ENCODE assay signal across 8 cellular contexts in the genomic region with DNA sequence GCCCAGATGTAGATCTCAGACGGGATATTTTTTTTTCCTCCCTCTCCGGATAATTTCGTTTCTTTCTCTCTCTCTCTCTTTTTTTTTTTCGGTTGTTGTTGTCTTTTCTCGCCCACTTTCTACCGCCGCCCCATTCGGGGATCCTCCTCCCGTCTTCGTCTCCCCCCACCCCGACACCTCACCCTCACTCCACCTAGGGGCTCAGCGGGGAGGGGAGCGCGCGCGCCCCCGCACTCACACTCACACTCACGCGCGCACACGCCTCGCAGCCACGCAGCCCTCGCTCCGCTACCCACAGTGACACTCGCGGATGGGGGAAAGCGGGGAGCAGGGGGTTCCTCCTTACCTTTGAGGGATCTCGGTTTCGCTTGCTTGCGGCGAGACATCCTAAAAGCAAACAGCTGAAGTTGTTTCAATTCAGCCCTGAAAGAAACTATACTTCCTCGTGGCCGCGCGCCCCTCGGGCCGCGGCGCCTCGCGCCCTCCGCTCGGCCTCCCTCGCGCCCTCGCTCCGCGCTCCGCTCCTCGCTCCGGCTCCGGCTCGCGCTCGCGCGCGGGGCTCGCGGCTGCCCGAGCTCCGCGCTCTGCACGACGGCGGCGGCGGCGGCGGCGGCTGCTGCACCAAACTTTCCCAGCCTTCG. TPM values are rescaled to one million over a fixed set of nuclear protein-coding genes. Genes with fewer than 3 reads are reported as not detected.
DNase-seq lines count a peak whose midpoint lies in the region; ATAC-seq, FAIRE-seq and TF ChIP-seq lines count a peak whose summit lies in the region.

No MANE protein-coding gene starts in this region.

- POLR2A ChIA-PET in SK-N-SH (lab: Yijun Ruan, JAX): no interaction called here

- no peaks in the 10 kb centered on the region for H3K9me2 ChIP-seq in SK-N-SH

- H2AFZ ChIP-seq in SK-N-SH (ENCODE audit: low read depth): peak overlapping the region; percentile 97

- no peaks in the 10 kb centered on the region; a peak in 2 of 4 replicates for H3K4me1 ChIP-seq in SK-N-SH (ENCODE audit: control insufficient read depth in 1 of 2, insufficient read depth in 2 of 2, low read depth in 1 of 2, low read length in 1 of 2)
- H3K4me1 ChIP-seq in duodenal mucosa (ENCODE audit: control insufficient read depth in 1 of 2, insufficient read depth in 2 of 2, low read length in 2 of 2): peaks cover 0 to 8% of the 10 kb centered on the region in 2 donors
- peaks cover 9% of the 10 kb centered on the region for H3K4me1 ChIP-seq in lower lobe of right lung
- peaks cover 0 to 33% (median 20%) of the 10 kb centered on the region in 5 donors for H3K4me1 ChIP-seq in subcutaneous abdominal adipose tissue (ENCODE audit: control insufficient read depth in 5 of 5, insufficient read depth in 5 of 5, low read length in 5 of 5)

- H3K27ac ChIP-seq in SK-N-SH (ENCODE audit: low read depth in 2 of 2, low read length in 1 of 2): peak overlapping the region; percentile 78 to 88
- H3K27ac ChIP-seq in duodenal mucosa (ENCODE audit: low read depth, low read length): no peak overlapping the region
- peak overlapping the region; percentile 82 for H3K27ac ChIP-seq in lower lobe of right lung
- peak overlapping the region; percentile 93 for H3K27ac ChIP-seq in subcutaneous abdominal adipose tissue (ENCODE audit: low read depth, low read length)

- peaks cover 21% of the 10 kb centered on the region; the same call in 1 of the 2 replicates for H3K79me2 ChIP-seq in SK-N-SH (ENCODE audit: insufficient read depth)

- no peaks in the 10 kb centered on the region for H3K36me3 ChIP-seq in SK-N-SH (replicated peaks in 1 of 2; ENCODE audit: control insufficient read depth in 1 of 2, insufficient read depth in 2 of 2, low read length in 1 of 2)
- no peaks in the 10 kb centered on the region for H3K36me3 ChIP-seq in duodenal mucosa (ENCODE audit: control insufficient read depth in 1 of 2, insufficient read depth in 2 of 2, low read length in 2 of 2)
- no peaks in the 10 kb centered on the region for H3K36me3 ChIP-seq in lower lobe of right lung
- H3K36me3 ChIP-seq in subcutaneous abdominal adipose tissue (ENCODE audit: control insufficient read depth in 5 of 5, insufficient read depth in 5 of 5, low read length in 5 of 5): no peaks in the 10 kb centered on the region

- FAIRE-seq in RCC 7860 (lab: Jason Lieb, UNC): no peak

- H4K20me1 ChIP-seq in SK-N-SH (ENCODE audit: insufficient read depth): no peaks in the 10 kb centered on the region

- under 1% methylated on average over 67 of the region's 73 CpGs for WGBS in SK-N-SH (ENCODE audit: low lambda C conversion rate)

- no peak for TF ChIP-seq EP300 in SK-N-SH (IDR thresholded peaks at IDR 0.05; ENCODE audit: borderline replicate concordance in 1 of 2, low read depth in 1 of 2, low read length in 1 of 2)

- H3K27me3 ChIP-seq in SK-N-SH (ENCODE audit: insufficient read depth): no peaks in the 10 kb centered on the region; the same call in 1 of the 2 replicates
- H3K27me3 ChIP-seq in duodenal mucosa (ENCODE audit: control insufficient read depth in 1 of 2, insufficient read depth in 2 of 2, low read length in 2 of 2): peaks cover 25 to 68% of the 10 kb centered on the region in 2 donors
- peaks cover 18% of the 10 kb centered on the region for H3K27me3 ChIP-seq in lower lobe of right lung (ENCODE audit: low read depth)
- no peaks in the 10 kb centered on the region for H3K27me3 ChIP-seq in subcutaneous abdominal adipose tissue (ENCODE audit: control insufficient read depth in 5 of 5, insufficient read depth in 4 of 5, low read length in 5 of 5)

- H3K9ac ChIP-seq in SK-N-SH (peak overlapping the region; percentile 85), duodenal mucosa (ENCODE audit: low read depth in 1 of 2, low read length in 2 of 2) (peak overlapping the region in 1 of 2 donors; percentile 14), subcutaneous abdominal adipose tissue (ENCODE audit: low read length in 5 of 5) (peak overlapping the region; percentile 63 to 82 (median 77))

- ATAC-seq in GM21515 (IDR thresholded peaks at IDR 0.05; ENCODE audit: unreplicated experiment): peak; percentile 54
- peak; percentile 65 to 67 for ATAC-seq in lower lobe of right lung

- peak overlapping the region; percentile 80 to 94 for H3K4me3 ChIP-seq in SK-N-SH (ENCODE audit: low read depth in 2 of 2, low read length in 1 of 2)
- peak overlapping the region; percentile 69 to 73 for H3K4me3 ChIP-seq in duodenal mucosa (ENCODE audit: low read depth in 1 of 2, low read length in 2 of 2)
- peak overlapping the region; percentile 78 for H3K4me3 ChIP-seq in lower lobe of right lung
- peak overlapping the region; percentile 83 to 91 (median 87) for H3K4me3 ChIP-seq in subcutaneous abdominal adipose tissue (ENCODE audit: low read depth in 1 of 5, low read length in 5 of 5)

- DNase-seq in EH (ENCODE audit: low read depth) (peak; percentile 43), SK-N-SH (peak; percentile 72), lower lobe of right lung (peak; percentile 46), NCI-H2107 treated with DMSO at 0.1 percent for 48 hours (lab: John Stamatoyannopoulos, UW; ENCODE audit: unreplicated experiment) (no peak), RCC 7860 (ENCODE audit: low spot score) (no peak)

- intact Hi-C loops in lower lobe of right lung (cut with DNase I): no loop called here

- H3K9me3 ChIP-seq in SK-N-SH (no peaks in the 10 kb centered on the region), duodenal mucosa (ENCODE audit: control insufficient read depth in 1 of 2, low read length in 2 of 2) (no peaks in the 10 kb centered on the region), lower lobe of right lung (no peaks in the 10 kb centered on the region), subcutaneous abdominal adipose tissue (ENCODE audit: control insufficient read depth in 5 of 5, low read length in 5 of 5) (no peaks in the 10 kb centered on the region)

- TF ChIP-seq RAD21 in SK-N-SH (IDR thresholded peaks at IDR 0.05; ENCODE audit: low read length): no peak

- CTCF ChIA-PET in SK-N-SH (lab: Yijun Ruan, JAX): interaction anchor here (0.7 to 0.9 kb wide), 2 partner anchors 67 to 839 kb away, joined by 3 to 4 read pairs; no protein-coding TSS in a partner anchor

- peaks cover 15% of the 10 kb centered on the region for H3F3A ChIP-seq in SK-N-SH (replicated peaks; ENCODE audit: insufficient read depth)

- peak overlapping the region; percentile 86 for H3K4me2 ChIP-seq in SK-N-SH

- TF ChIP-seq CTCF in SK-N-SH (IDR thresholded peaks at IDR 0.05) (0 out of 2 replicates have a peak, but pooled peaks have one; percentile 7), lower lobe of right lung (IDR thresholded peaks at IDR 0.05) (no peak)

TF ChIP-seq in SK-N-SH, 30 proteins besides CTCF, POLR2A, EP300 and RAD21:
- 0 out of 2 replicates have a peak, but pooled peaks have one; percentile 32 for TF ChIP-seq MXI1 (IDR thresholded peaks at IDR 0.05; ENCODE audit: low read depth, low read length)
- TF ChIP-seq MEF2A (IDR thresholded peaks at IDR 0.05; ENCODE audit: borderline replicate concordance, low read depth): no peak
- TF ChIP-seq, protein P1, sequence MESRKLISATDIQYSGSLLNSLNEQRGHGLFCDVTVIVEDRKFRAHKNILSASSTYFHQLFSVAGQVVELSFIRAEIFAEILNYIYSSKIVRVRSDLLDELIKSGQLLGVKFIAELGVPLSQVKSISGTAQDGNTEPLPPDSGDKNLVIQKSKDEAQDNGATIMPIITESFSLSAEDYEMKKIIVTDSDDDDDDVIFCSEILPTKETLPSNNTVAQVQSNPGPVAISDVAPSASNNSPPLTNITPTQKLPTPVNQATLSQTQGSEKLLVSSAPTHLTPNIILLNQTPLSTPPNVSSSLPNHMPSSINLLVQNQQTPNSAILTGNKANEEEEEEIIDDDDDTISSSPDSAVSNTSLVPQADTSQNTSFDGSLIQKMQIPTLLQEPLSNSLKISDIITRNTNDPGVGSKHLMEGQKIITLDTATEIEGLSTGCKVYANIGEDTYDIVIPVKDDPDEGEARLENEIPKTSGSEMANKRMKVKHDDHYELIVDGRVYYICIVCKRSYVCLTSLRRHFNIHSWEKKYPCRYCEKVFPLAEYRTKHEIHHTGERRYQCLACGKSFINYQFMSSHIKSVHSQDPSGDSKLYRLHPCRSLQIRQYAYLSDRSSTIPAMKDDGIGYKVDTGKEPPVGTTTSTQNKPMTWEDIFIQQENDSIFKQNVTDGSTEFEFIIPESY (IDR thresholded peaks at IDR 0.05; ENCODE audit: borderline replicate concordance, low read depth): no peak
- TF ChIP-seq, protein P2, sequence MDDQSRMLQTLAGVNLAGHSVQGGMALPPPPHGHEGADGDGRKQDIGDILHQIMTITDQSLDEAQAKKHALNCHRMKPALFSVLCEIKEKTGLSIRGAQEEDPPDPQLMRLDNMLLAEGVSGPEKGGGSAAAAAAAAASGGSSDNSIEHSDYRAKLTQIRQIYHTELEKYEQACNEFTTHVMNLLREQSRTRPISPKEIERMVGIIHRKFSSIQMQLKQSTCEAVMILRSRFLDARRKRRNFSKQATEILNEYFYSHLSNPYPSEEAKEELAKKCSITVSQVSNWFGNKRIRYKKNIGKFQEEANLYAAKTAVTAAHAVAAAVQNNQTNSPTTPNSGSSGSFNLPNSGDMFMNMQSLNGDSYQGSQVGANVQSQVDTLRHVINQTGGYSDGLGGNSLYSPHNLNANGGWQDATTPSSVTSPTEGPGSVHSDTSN (IDR thresholded peaks at IDR 0.05): no peak
- no peak for TF ChIP-seq JUND (IDR thresholded peaks at IDR 0.05)
- no peak for TF ChIP-seq GABPA (IDR thresholded peaks at IDR 0.05; ENCODE audit: low read depth)
- TF ChIP-seq, protein P3, sequence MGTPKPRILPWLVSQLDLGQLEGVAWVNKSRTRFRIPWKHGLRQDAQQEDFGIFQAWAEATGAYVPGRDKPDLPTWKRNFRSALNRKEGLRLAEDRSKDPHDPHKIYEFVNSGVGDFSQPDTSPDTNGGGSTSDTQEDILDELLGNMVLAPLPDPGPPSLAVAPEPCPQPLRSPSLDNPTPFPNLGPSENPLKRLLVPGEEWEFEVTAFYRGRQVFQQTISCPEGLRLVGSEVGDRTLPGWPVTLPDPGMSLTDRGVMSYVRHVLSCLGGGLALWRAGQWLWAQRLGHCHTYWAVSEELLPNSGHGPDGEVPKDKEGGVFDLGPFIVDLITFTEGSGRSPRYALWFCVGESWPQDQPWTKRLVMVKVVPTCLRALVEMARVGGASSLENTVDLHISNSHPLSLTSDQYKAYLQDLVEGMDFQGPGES (IDR thresholded peaks at IDR 0.05; ENCODE audit: low read depth, low read length): no peak
- peak; percentile 11; the same call in 1 of the 2 replicates for TF ChIP-seq TAF1 (IDR thresholded peaks at IDR 0.05; ENCODE audit: borderline replicate concordance, low read depth, low read length)
- no peak for TF ChIP-seq RXRA (IDR thresholded peaks at IDR 0.05; ENCODE audit: borderline replicate concordance, low read depth)
TF ChIP-seq in SK-N-SH: peak in this region for 2.

RNA-seq across cellular contexts. Expression of a gene that starts 1.3 kb away (rescaled TPM):
- polyA plus RNA-seq in SK-N-SH (2012; rRNA removed): 14.1 and 17.8 TPM in 2 replicates
- 13.7 and 15.0 TPM in 2 replicates for polyA plus RNA-seq in SK-N-SH (2012; cell fraction: cytosol; rRNA removed)
- 18.3 and 37.6 TPM in 2 replicates for polyA plus RNA-seq in SK-N-SH (2012; cell fraction: nucleus; rRNA removed)
- total RNA-seq in lower lobe of right lung: 12.7 TPM

Comparison
In these comparisons a context has a peak if more than half of its experiments do, and no peak if none do; other contexts are left out.
1. DNase-seq: peak in EH (single experiment), SK-N-SH (single experiment) and lower lobe of right lung (single experiment); none in NCI-H2107 treated with DMSO at 0.1 percent for 48 hours (single experiment) and RCC 7860 (single experiment).
2. Peak in every context shown above with its lines, with median percentiles within 50 percentile points of each other: H3K4me3 ChIP-seq.